ENCODE assay signal across 27 cellular contexts in the genomic region with DNA sequence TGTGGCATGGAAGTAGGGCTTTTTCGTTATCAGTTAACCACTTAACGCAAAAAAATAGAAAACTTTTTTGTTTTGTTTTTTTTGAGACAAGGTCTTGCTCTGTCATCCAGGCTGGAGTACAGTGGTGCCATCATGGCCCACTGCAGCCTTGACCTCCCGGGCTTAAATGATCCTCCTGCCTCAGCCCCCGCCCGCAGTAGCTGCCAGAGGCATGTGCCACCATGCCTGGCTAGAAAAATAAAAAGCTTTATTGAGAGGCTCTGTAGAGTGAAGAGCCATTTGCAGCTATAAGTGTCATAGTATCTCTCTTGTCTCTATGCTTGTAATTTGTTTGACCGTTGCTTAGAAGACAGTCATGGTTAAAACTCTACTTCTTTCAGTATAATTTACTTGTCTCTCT. TPM values are rescaled to one million over a fixed set of nuclear protein-coding genes. Genes with fewer than 3 reads are reported as not detected.
DNase-seq lines count a peak whose midpoint lies in the region; ATAC-seq and TF ChIP-seq lines count a peak whose summit lies in the region.
"Had no signal": no experiment of that assay in that cellular context is flagged by ENCODE, and none has a peak within 500 bp of the region (broad histone marks: within the 10 kb centered on the region; RNA-seq: fewer than 3 reads in every experiment).

No MANE protein-coding gene starts in this region.

- H3K4me3 ChIP-seq in testis = no peak overlapping the region
- H3K4me3 ChIP-seq: tibial nerve had no signal

- no peaks in the 10 kb centered on the region for H3K9me3 ChIP-seq in testis
- H3K9me3 ChIP-seq: tibial nerve had no signal

- no peak for ATAC-seq in stimulated activated naive CD8-positive, alpha-beta T cell treated with anti-CD3 and anti-CD28 coated beads, Interleukin-15, amount 100 ng/mL, for 72 hours
- no peak for ATAC-seq in activated T-helper 17 cell treated with anti-CD3 and anti-CD28 coated beads, Interleukin-2, amount 50 U/mL, for 72 hours (replicated peaks)
- ATAC-seq in HG03354 (IDR thresholded peaks at IDR 0.05; ENCODE audit: poor library complexity, severe bottlenecking, unreplicated experiment) = no peak
- ATAC-seq: activated CD8-positive, alpha-beta T cell treated with anti-CD3 and anti-CD28 coated beads, Interleukin-2, amount 10 ng/mL, durations not matched to agents 7 days and 5 days; activated T-cell treated with anti-CD3 and anti-CD28 coated beads, Interleukin-2, amount 50 U/mL, for 4 hours had no signal

- no peaks in the 10 kb centered on the region for H3K36me3 ChIP-seq in testis (ENCODE audit: low read depth, missing control alignments)

- H3K4me1 ChIP-seq in testis = peaks cover 9% of the 10 kb centered on the region

- intact Hi-C loops in testis (cut with DNase I; ENCODE audit: low total_unique reads) = no loop called here

- H3K9me3 Mint-ChIP-seq in stimulated activated naive CD8-positive, alpha-beta T cell treated with anti-CD3 and anti-CD28 coated beads, Interleukin-15, Interleukin-2, amounts not matched to agents 100 ng/mL and 50 ng/mL, for 24 hours = no peaks in the 10 kb centered on the region
- no peaks in the 10 kb centered on the region for H3K9me3 Mint-ChIP-seq in stimulated activated naive CD8-positive, alpha-beta T cell treated with anti-CD3 and anti-CD28 coated beads, Interleukin-15, amount 100 ng/mL, for 72 hours
- no peaks in the 10 kb centered on the region for H3K9me3 Mint-ChIP-seq in activated T-helper 17 cell treated with anti-CD3 and anti-CD28 coated beads, Interleukin-2, amount 50 U/mL, for 72 hours
- H3K9me3 Mint-ChIP-seq in immature natural killer cell = no peaks in the 10 kb centered on the region
- H3K9me3 Mint-ChIP-seq: activated T-cell treated with anti-CD3 and anti-CD28 coated beads, Interleukin-2, amount 50 U/mL, for 4 hours; memory B cell had no signal

- 69 to 76% methylated on average over 6 of the region's 6 CpGs for WGBS in testis, 2 donors

- peaks cover 83% of the 10 kb centered on the region for H3K4me1 Mint-ChIP-seq in stimulated activated naive CD8-positive, alpha-beta T cell treated with anti-CD3 and anti-CD28 coated beads, Interleukin-15, Interleukin-2, amounts not matched to agents 100 ng/mL and 50 ng/mL, for 24 hours (ENCODE audit: low read depth)
- H3K4me1 Mint-ChIP-seq in stimulated activated naive CD8-positive, alpha-beta T cell treated with anti-CD3 and anti-CD28 coated beads, Interleukin-15, amount 100 ng/mL, for 72 hours = peaks cover 77% of the 10 kb centered on the region
- H3K4me1 Mint-ChIP-seq in activated T-helper 17 cell treated with anti-CD3 and anti-CD28 coated beads, Interleukin-2, amount 50 U/mL, for 72 hours = peaks cover 53% of the 10 kb centered on the region
- peaks cover 72 to 88% of the 10 kb centered on the region in 2 donors for H3K4me1 Mint-ChIP-seq in immature natural killer cell

- no peak overlapping the region for H3K4me3 Mint-ChIP-seq in stimulated activated naive CD8-positive, alpha-beta T cell treated with anti-CD3 and anti-CD28 coated beads, Interleukin-15, Interleukin-2, amounts not matched to agents 100 ng/mL and 50 ng/mL, for 24 hours
- no peak overlapping the region for H3K4me3 Mint-ChIP-seq in stimulated activated naive CD8-positive, alpha-beta T cell treated with anti-CD3 and anti-CD28 coated beads, Interleukin-15, amount 100 ng/mL, for 72 hours
- peak overlapping the region; percentile 64 for H3K4me3 Mint-ChIP-seq in activated T-helper 17 cell treated with anti-CD3 and anti-CD28 coated beads, Interleukin-2, amount 50 U/mL, for 72 hours
- no peak overlapping the region for H3K4me3 Mint-ChIP-seq in immature natural killer cell
- H3K4me3 Mint-ChIP-seq: activated CD8-positive, alpha-beta T cell treated with anti-CD3 and anti-CD28 coated beads, Interleukin-2, amount 10 ng/mL, durations not matched to agents 7 days and 5 days; activated naive CD4-positive, alpha-beta T cell treated with anti-CD3 and anti-CD28 coated beads for 36 hours; activated T-cell treated with anti-CD3 and anti-CD28 coated beads, Interleukin-2, amount 50 U/mL, for 4 hours; memory B cell had no signal

- H3K36me3 Mint-ChIP-seq in stimulated activated naive CD8-positive, alpha-beta T cell treated with anti-CD3 and anti-CD28 coated beads, Interleukin-15, Interleukin-2, amounts not matched to agents 100 ng/mL and 50 ng/mL, for 24 hours (ENCODE audit: low read depth) = peaks cover 75% of the 10 kb centered on the region
- H3K36me3 Mint-ChIP-seq in activated T-helper 17 cell treated with anti-CD3 and anti-CD28 coated beads, Interleukin-2, amount 50 U/mL, for 72 hours (ENCODE audit: low read depth) = peaks cover 96% of the 10 kb centered on the region
- peaks cover 4 to 8% (median 6%) of the 10 kb centered on the region in 3 donors for H3K36me3 Mint-ChIP-seq in immature natural killer cell

- H3K27me3 Mint-ChIP-seq in stimulated activated naive CD8-positive, alpha-beta T cell treated with anti-CD3 and anti-CD28 coated beads, Interleukin-15, Interleukin-2, amounts not matched to agents 100 ng/mL and 50 ng/mL, for 24 hours = no peaks in the 10 kb centered on the region
- H3K27me3 Mint-ChIP-seq in stimulated activated naive CD8-positive, alpha-beta T cell treated with anti-CD3 and anti-CD28 coated beads, Interleukin-15, amount 100 ng/mL, for 72 hours = no peaks in the 10 kb centered on the region
- no peaks in the 10 kb centered on the region for H3K27me3 Mint-ChIP-seq in activated T-helper 17 cell treated with anti-CD3 and anti-CD28 coated beads, Interleukin-2, amount 50 U/mL, for 72 hours
- H3K27me3 Mint-ChIP-seq in immature natural killer cell (ENCODE audit: low read depth in 3 of 3) = peaks cover 0 to 3% (median 2%) of the 10 kb centered on the region in 3 donors
- H3K27me3 Mint-ChIP-seq: memory B cell had no signal

- TF ChIP-seq CTCF in testis (IDR thresholded peaks at IDR 0.05) = no peak

- no peak for DNase-seq in stimulated activated naive CD8-positive, alpha-beta T cell treated with anti-CD3 and anti-CD28 coated beads, Interleukin-15, amount 100 ng/mL, for 72 hours
- DNase-seq in immature natural killer cell (no peak), testis (peak; percentile 65), OCI-M2 (lab: John Stamatoyannopoulos, UW; ENCODE audit: unreplicated experiment) (no peak), MV-4-11 (lab: John Stamatoyannopoulos, UW) (no peak)
- DNase-seq: activated CD4-positive, CD25-positive, alpha-beta regulatory T cell treated with anti-CD3 and anti-CD28 coated beads, Interleukin-2, amount 50 U/mL, for 72 hours; activated CD8-positive, alpha-beta T cell treated with anti-CD3 and anti-CD28 coated beads, Interleukin-2, amount 10 ng/mL, durations not matched to agents 7 days and 5 days; activated naive CD4-positive, alpha-beta T cell treated with anti-CD3 and anti-CD28 coated beads for 36 hours; activated T-cell treated with anti-CD3 and anti-CD28 coated beads, Interleukin-2, amount 50 U/mL, for 4 hours; aorta; central memory CD4-positive, alpha-beta T cell; DMS 273 treated with DMSO at 0.1 percent for 48 hours; head of caudate nucleus; IMR-90; NCI-H1105 treated with DMSO at 0.1 percent for 48 hours; NCI-H446 treated with DMSO at 0.1 percent for 48 hours; OCI-M1; SIG-M5; stimulated activated CD4-positive, alpha-beta T cell treated with anti-CD3 and anti-CD28 coated beads, Interleukin-12 subunit alpha, Interleukin-12 subunit beta, amount 100 ng/mL, for 4 hours; stimulated activated CD4-positive, alpha-beta T cell treated with anti-CD3 and anti-CD28 coated beads, Interleukin-4, amount 100 ng/mL, for 4 hours; stimulated activated naive CD4-positive, alpha-beta T cell treated with Interleukin-2 at 50 U/mL for 16 hours had no signal

- H3K27ac Mint-ChIP-seq in stimulated activated naive CD8-positive, alpha-beta T cell treated with anti-CD3 and anti-CD28 coated beads, Interleukin-15, Interleukin-2, amounts not matched to agents 100 ng/mL and 50 ng/mL, for 24 hours = peak overlapping the region; percentile 17
- no peak overlapping the region for H3K27ac Mint-ChIP-seq in stimulated activated naive CD8-positive, alpha-beta T cell treated with anti-CD3 and anti-CD28 coated beads, Interleukin-15, amount 100 ng/mL, for 72 hours
- H3K27ac Mint-ChIP-seq in activated T-helper 17 cell treated with anti-CD3 and anti-CD28 coated beads, Interleukin-2, amount 50 U/mL, for 72 hours = no peak overlapping the region
- H3K27ac Mint-ChIP-seq in immature natural killer cell = peak overlapping the region in 4 of 6 donors; percentile 10 to 44 (median 22)
- H3K27ac Mint-ChIP-seq: activated CD8-positive, alpha-beta T cell treated with anti-CD3 and anti-CD28 coated beads, Interleukin-2, amount 10 ng/mL, durations not matched to agents 7 days and 5 days; memory B cell had no signal

- no peaks in the 10 kb centered on the region for H3K27me3 ChIP-seq in testis
- H3K27me3 ChIP-seq: tibial nerve had no signal

- TF ChIP-seq POLR2A in testis (IDR thresholded peaks at IDR 0.05) = no peak

- no peak overlapping the region for H3K27ac ChIP-seq in testis
- H3K27ac ChIP-seq: C4-2B had no signal

RNA-seq across cellular contexts. Expression of gene PPP4R2, which starts 13.5 kb away (rescaled TPM):
- 10 to 100 TPM; 87.8 to 95.0 TPM for total RNA-seq in activated T-helper 17 cell treated with anti-CD3 and anti-CD28 coated beads, Interleukin-2, amount 50 U/mL, for 72 hours
- 10 to 100 TPM; 27.6 to 47.3 (median 44.9) TPM for polyA plus RNA-seq in immature natural killer cell
- total RNA-seq in testis = 10 to 100 TPM; 67.7 to 68.2 TPM
- polyA plus RNA-seq in testis (ENCODE audit: insufficient read depth, low read depth, low replicate concordance) = 38.1 TPM

RNA-seq across cellular contexts. Expression of gene EBLN2, which starts 51.3 kb away (rescaled TPM):
- 1 to 10 TPM; 8.2 to 9.8 TPM for total RNA-seq in activated T-helper 17 cell treated with anti-CD3 and anti-CD28 coated beads, Interleukin-2, amount 50 U/mL, for 72 hours
- polyA plus RNA-seq in immature natural killer cell (1 to 10 TPM in 1 of 3 donors, under 1 TPM in 2; 0.16 to 2.1 (median 0.18) TPM), testis (ENCODE audit: insufficient read depth, low read depth, low replicate concordance) (1.9 TPM)
- 10 to 100 TPM; 10.5 to 12.8 TPM for total RNA-seq in testis

Comparison
In these comparisons a context has a peak if more than half of its experiments do, and no peak if none do; other contexts are left out.
1. H3K27ac Mint-ChIP-seq: peak in stimulated activated naive CD8-positive, alpha-beta T cell treated with anti-CD3 and anti-CD28 coated beads, Interleukin-15, Interleukin-2, amounts not matched to agents 100 ng/mL and 50 ng/mL, for 24 hours (single experiment) and immature natural killer cell (4 of 6); none in stimulated activated naive CD8-positive, alpha-beta T cell treated with anti-CD3 and anti-CD28 coated beads, Interleukin-15, amount 100 ng/mL, for 72 hours (0 of 2) and activated T-helper 17 cell treated with anti-CD3 and anti-CD28 coated beads, Interleukin-2, amount 50 U/mL, for 72 hours (single experiment).